Comparison of ENCODE assay signal across 9 cellular contexts in genomic region chr14:73537244-73538045, GRCh38. TPM values are rescaled to one million over a fixed set of nuclear protein-coding genes. Genes with fewer than 3 reads are reported as not detected.
DNase-seq lines count a peak whose midpoint lies in the region; TF ChIP-seq lines count a peak whose summit lies in the region.
"Not testable (repeated sequence)": the region's sequence is repeated elsewhere in the genome, so short reads cannot be mapped to it uniquely, and the experiment has no call there.
"Had no signal": no experiment of that assay in that cellular context is flagged by ENCODE, and none has a peak within 500 bp of the region (broad histone marks: within the 10 kb centered on the region; RNA-seq: fewer than 3 reads in every experiment).

No MANE protein-coding gene starts in this region.

- not testable (repeated sequence) for H3K36me3 ChIP-seq in BLaER1; endocrine pancreas (ENCODE audit: control insufficient read depth, insufficient read depth, low read length)

- not testable (repeated sequence) for H3K4me1 ChIP-seq in BLaER1; endocrine pancreas (ENCODE audit: control insufficient read depth, insufficient read depth, low read length)

- not testable (repeated sequence) for H3K4me1 Mint-ChIP-seq in activated T-helper 1 cell treated with anti-CD3 and anti-CD28 coated beads, Interleukin-12 subunit alpha, Interleukin-12 subunit beta, Interleukin-2, Interleukin-4 antibody, amounts not matched to agents 30 ng/mL and 10 ng/mL and 1 ng/mL, durations not matched to agents 14 hours and 24 hours and 36 hours (ENCODE audit: low read depth); nephron

- not testable (repeated sequence) for H3K9ac ChIP-seq in BLaER1
- H3K9ac ChIP-seq in endocrine pancreas (ENCODE audit: control insufficient read depth, insufficient read depth, low read length), result peak overlapping the region; percentile 89

- peaks cover 26% of the 10 kb centered on the region for H3K27me3 ChIP-seq in BLaER1
- not testable (repeated sequence) for H3K27me3 ChIP-seq in endocrine pancreas (ENCODE audit: control insufficient read depth, insufficient read depth, low read length)

- H3K27ac Mint-ChIP-seq in activated T-helper 1 cell treated with anti-CD3 and anti-CD28 coated beads, Interleukin-12 subunit alpha, Interleukin-12 subunit beta, Interleukin-2, Interleukin-4 antibody, amounts not matched to agents 30 ng/mL and 10 ng/mL and 1 ng/mL, durations not matched to agents 14 hours and 24 hours and 36 hours, result not testable (repeated sequence)
- peak overlapping the region; percentile 86 to 95 (median 93) for H3K27ac Mint-ChIP-seq in nephron

- H3K27ac ChIP-seq in BLaER1, result not testable (repeated sequence)

- peak overlapping the region; percentile 54 for H3K4me3 Mint-ChIP-seq in activated T-helper 1 cell treated with anti-CD3 and anti-CD28 coated beads, Interleukin-12 subunit alpha, Interleukin-12 subunit beta, Interleukin-2, Interleukin-4 antibody, amounts not matched to agents 30 ng/mL and 10 ng/mL and 1 ng/mL, durations not matched to agents 14 hours and 24 hours and 36 hours
- peak overlapping the region; percentile 73 to 85 (median 83) for H3K4me3 Mint-ChIP-seq in nephron

- not testable (repeated sequence) for H3K9me3 Mint-ChIP-seq in activated T-helper 1 cell treated with anti-CD3 and anti-CD28 coated beads, Interleukin-12 subunit alpha, Interleukin-12 subunit beta, Interleukin-2, Interleukin-4 antibody, amounts not matched to agents 30 ng/mL and 10 ng/mL and 1 ng/mL, durations not matched to agents 14 hours and 24 hours and 36 hours; nephron

- not testable (repeated sequence) for H4K20me1 ChIP-seq in BLaER1

- DNase-seq in HS-5 (ENCODE audit: low read depth), result peak; percentile 31
- peak; percentile 74 for DNase-seq in RKO (ENCODE audit: low spot score)
- DNase-seq in activated T-helper 1 cell treated with anti-CD3 and anti-CD28 coated beads, Interleukin-12 subunit alpha, Interleukin-12 subunit beta, Interleukin-2, Interleukin-4 antibody, amounts not matched to agents 30 ng/mL and 10 ng/mL and 1 ng/mL, durations not matched to agents 14 hours and 24 hours and 36 hours (ENCODE audit: low spot score), result not testable (repeated sequence)
- peak; percentile 31 for DNase-seq in stimulated activated CD8-positive, alpha-beta memory T cell treated with anti-CD3 and anti-CD28 coated beads, Interleukin-4, amount 100 ng/mL, for 48 hours

- H3K9me3 ChIP-seq in BLaER1; endocrine pancreas (ENCODE audit: control insufficient read depth, low read length); iPS-18c (ENCODE audit: control insufficient read depth, insufficient read depth, low read length): not testable (repeated sequence)

- H3K36me3 Mint-ChIP-seq in activated T-helper 1 cell treated with anti-CD3 and anti-CD28 coated beads, Interleukin-12 subunit alpha, Interleukin-12 subunit beta, Interleukin-2, Interleukin-4 antibody, amounts not matched to agents 30 ng/mL and 10 ng/mL and 1 ng/mL, durations not matched to agents 14 hours and 24 hours and 36 hours (ENCODE audit: low read depth); nephron (ENCODE audit: low read depth): not testable (repeated sequence)

- H3K4me3 ChIP-seq in BLaER1 (peak overlapping the region; percentile 28; the same call in 1 of the 2 replicates), iPS-18c (ENCODE audit: insufficient read depth, low read depth, low read length) (peak overlapping the region; percentile 63)
- not testable (repeated sequence) for H3K4me3 ChIP-seq in endocrine pancreas (ENCODE audit: control insufficient read depth, insufficient read depth, low read length)

- peaks cover 11% of the 10 kb centered on the region for H3K27me3 Mint-ChIP-seq in activated T-helper 1 cell treated with anti-CD3 and anti-CD28 coated beads, Interleukin-12 subunit alpha, Interleukin-12 subunit beta, Interleukin-2, Interleukin-4 antibody, amounts not matched to agents 30 ng/mL and 10 ng/mL and 1 ng/mL, durations not matched to agents 14 hours and 24 hours and 36 hours (ENCODE audit: insufficient read depth)
- H3K27me3 Mint-ChIP-seq in nephron (ENCODE audit: low read depth), result not testable (repeated sequence)

- TF ChIP-seq CTCF in nephron (IDR thresholded peaks at IDR 0.05; ENCODE audit: unreplicated experiment in 3 of 3), result not testable (repeated sequence)

- intact Hi-C loops in activated T-helper 1 cell treated with anti-CD3 and anti-CD28 coated beads, Interleukin-12 subunit alpha, Interleukin-12 subunit beta, Interleukin-2, Interleukin-4 antibody, amounts not matched to agents 30 ng/mL and 10 ng/mL and 1 ng/mL, durations not matched to agents 14 hours and 24 hours and 36 hours (cut with micrococcal nuclease), result not testable (repeated sequence)

- peak overlapping the region; percentile 55 for H3K4me2 ChIP-seq in BLaER1

RNA-seq across cellular contexts. Expression of gene ACOT1, which starts 0.5 kb away (rescaled TPM):
- 1.6 and 1.8 TPM in 2 replicates for total RNA-seq in activated T-helper 1 cell treated with anti-CD3 and anti-CD28 coated beads, Interleukin-12 subunit alpha, Interleukin-12 subunit beta, Interleukin-2, Interleukin-4 antibody, amounts not matched to agents 30 ng/mL and 10 ng/mL and 1 ng/mL, durations not matched to agents 14 hours and 24 hours and 36 hours

RNA-seq across cellular contexts. Expression of gene HEATR4, which starts 21.3 kb away (rescaled TPM):
- total RNA-seq in activated T-helper 1 cell treated with anti-CD3 and anti-CD28 coated beads, Interleukin-12 subunit alpha, Interleukin-12 subunit beta, Interleukin-2, Interleukin-4 antibody, amounts not matched to agents 30 ng/mL and 10 ng/mL and 1 ng/mL, durations not matched to agents 14 hours and 24 hours and 36 hours, result 0.08 TPM in 1 of 2 replicates, not detected in the other
- total RNA-seq: CD4-positive, alpha-beta T cell had no signal

RNA-seq across cellular contexts. Expression of gene ACOT2, which starts 31.6 kb away (rescaled TPM):
- total RNA-seq in activated T-helper 1 cell treated with anti-CD3 and anti-CD28 coated beads, Interleukin-12 subunit alpha, Interleukin-12 subunit beta, Interleukin-2, Interleukin-4 antibody, amounts not matched to agents 30 ng/mL and 10 ng/mL and 1 ng/mL, durations not matched to agents 14 hours and 24 hours and 36 hours, result 5.5 and 5.9 TPM in 2 replicates

RNA-seq across cellular contexts. Expression of gene RIOX1, which starts 46.7 kb away (rescaled TPM):
- 26.7 and 26.9 TPM in 2 replicates for total RNA-seq in activated T-helper 1 cell treated with anti-CD3 and anti-CD28 coated beads, Interleukin-12 subunit alpha, Interleukin-12 subunit beta, Interleukin-2, Interleukin-4 antibody, amounts not matched to agents 30 ng/mL and 10 ng/mL and 1 ng/mL, durations not matched to agents 14 hours and 24 hours and 36 hours

RNA-seq across cellular contexts. Expression of gene ACOT4, which starts 54.2 kb away (rescaled TPM):
- 1.1 and 1.9 TPM in 2 replicates for total RNA-seq in activated T-helper 1 cell treated with anti-CD3 and anti-CD28 coated beads, Interleukin-12 subunit alpha, Interleukin-12 subunit beta, Interleukin-2, Interleukin-4 antibody, amounts not matched to agents 30 ng/mL and 10 ng/mL and 1 ng/mL, durations not matched to agents 14 hours and 24 hours and 36 hours
